In the genomic region with DNA sequence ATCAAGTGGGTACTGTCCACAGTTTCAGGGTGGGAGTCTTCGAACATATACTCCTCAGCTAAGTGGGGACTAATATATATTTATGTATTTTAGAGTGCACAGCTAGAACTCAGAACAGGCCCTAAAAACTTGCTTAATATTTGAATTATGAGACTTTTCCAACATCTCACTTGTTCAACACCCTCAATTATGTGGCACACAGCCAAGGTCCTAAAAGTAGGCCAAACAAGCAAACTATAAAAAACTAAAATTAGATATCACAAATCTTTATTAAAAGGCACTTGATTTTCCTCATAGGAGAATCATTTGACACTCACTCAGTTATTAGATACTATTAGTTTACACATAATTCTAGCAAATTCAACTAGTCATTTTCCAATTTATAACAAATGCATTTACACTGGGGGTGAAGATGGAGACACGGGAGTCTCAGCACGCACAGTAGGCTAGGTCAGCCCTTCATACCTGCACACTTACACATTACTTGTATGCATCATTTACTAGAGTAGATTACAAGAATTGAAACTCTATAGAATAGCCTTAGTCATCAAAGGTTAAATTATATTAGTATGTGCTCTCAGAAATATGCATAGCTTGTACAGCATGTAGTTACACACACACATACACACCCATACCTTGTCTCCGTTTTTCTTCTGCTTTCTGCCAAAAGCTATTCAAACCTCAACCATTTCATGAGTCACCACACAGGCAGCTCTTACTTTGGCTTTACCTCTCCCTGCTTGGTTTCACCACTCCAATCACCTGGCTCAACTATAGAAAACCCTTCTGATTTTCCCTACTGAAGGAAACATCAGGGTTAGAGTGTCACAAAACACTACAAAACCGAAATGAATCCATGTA, we compare ENCODE assay signal across 1 cellular context.
TF ChIP-seq lines count a peak whose summit lies in the region.

No MANE protein-coding gene starts in this region.

TF ChIP-seq in IMR-90, 13 proteins besides CTCF, POLR2A, EP300 and RAD21:
- TF ChIP-seq, protein P1, sequence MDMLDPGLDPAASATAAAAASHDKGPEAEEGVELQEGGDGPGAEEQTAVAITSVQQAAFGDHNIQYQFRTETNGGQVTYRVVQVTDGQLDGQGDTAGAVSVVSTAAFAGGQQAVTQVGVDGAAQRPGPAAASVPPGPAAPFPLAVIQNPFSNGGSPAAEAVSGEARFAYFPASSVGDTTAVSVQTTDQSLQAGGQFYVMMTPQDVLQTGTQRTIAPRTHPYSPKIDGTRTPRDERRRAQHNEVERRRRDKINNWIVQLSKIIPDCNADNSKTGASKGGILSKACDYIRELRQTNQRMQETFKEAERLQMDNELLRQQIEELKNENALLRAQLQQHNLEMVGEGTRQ (IDR thresholded peaks at IDR 0.05; ENCODE audit: low read depth, low read length), result no peak
- TF ChIP-seq CHD1 (IDR thresholded peaks at IDR 0.05; ENCODE audit: low read depth, low read length), result no peak
- TF ChIP-seq MAFK (IDR thresholded peaks at IDR 0.05; ENCODE audit: low read depth, low read length), result no peak
- TF ChIP-seq SMC3 (IDR thresholded peaks at IDR 0.05; ENCODE audit: low read depth, low read length), result no peak
- TF ChIP-seq MXI1 (IDR thresholded peaks at IDR 0.05; ENCODE audit: borderline replicate concordance, low read depth, low read length), result no peak
